Comparison of ENCODE assay signal across 1 cellular context in genomic region chr12:59075141-59075540, GRCh38.
TF ChIP-seq lines count a peak whose summit lies in the region.

No MANE protein-coding gene starts in this region.

TF ChIP-seq in HepG2, 621 proteins besides CTCF, POLR2A, EP300 and RAD21 (continued from another document):
- TF ChIP-seq DZIP1 (CRISPR knock-in tag; IDR thresholded peaks at IDR 0.05) (no peak), IRF2 (CRISPR knock-in tag; IDR thresholded peaks at IDR 0.05) (no peak)
